Comparison of ENCODE assay signal across 1 cellular context in the genomic region with DNA sequence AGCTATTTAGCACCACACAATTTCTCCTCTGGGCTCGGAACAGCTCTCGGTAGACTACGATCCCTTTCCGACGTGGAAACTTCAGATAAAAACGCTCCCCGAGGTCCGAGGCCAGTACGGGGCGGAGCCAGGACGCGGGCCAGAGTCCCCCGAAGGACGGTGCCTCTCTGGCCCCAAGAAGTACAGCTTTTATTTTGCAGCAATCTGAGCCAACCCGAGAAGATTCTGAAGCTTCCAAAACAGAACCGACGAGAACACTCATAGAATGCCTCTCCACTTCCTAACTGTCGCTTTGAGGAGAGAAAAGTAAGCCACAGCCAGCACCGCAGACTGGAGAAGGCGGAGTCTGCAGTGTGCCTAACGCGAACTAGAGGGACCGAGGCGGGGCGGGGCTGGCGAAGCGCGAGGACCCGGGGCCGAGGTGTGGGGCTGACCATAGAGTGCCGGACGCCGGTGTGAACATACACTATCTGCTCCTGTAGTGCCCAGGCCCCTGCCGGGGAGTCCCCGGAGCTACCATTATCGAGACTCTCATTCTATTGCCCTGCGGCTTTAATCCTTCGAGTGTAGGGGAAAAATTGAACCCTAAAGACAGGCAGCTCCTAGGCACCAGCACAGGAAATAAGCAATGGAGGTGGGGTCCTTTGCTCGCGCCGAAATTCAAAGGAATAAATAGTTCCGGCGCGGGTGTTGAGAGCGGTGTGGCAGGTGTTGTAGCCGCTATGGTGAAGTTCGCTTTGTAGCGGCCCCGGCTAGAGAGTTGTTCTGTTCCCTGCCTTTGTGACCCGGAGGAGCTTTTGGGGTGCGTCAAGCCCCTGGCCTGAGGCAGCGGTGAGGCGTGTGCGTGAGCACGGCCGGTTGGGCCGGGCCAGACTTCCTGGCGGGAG.
TF ChIP-seq lines count a peak whose summit lies in the region.

SMC2 (plus strand) TSS at position 663 of the 887 bp plus-strand sequence. CDS start 1,076 bp downstream, outside the sequence.

TF ChIP-seq in K562, 482 proteins besides CTCF, POLR2A, EP300 and RAD21 (continued from another document and continues in another):
- TF ChIP-seq, protein P1, sequence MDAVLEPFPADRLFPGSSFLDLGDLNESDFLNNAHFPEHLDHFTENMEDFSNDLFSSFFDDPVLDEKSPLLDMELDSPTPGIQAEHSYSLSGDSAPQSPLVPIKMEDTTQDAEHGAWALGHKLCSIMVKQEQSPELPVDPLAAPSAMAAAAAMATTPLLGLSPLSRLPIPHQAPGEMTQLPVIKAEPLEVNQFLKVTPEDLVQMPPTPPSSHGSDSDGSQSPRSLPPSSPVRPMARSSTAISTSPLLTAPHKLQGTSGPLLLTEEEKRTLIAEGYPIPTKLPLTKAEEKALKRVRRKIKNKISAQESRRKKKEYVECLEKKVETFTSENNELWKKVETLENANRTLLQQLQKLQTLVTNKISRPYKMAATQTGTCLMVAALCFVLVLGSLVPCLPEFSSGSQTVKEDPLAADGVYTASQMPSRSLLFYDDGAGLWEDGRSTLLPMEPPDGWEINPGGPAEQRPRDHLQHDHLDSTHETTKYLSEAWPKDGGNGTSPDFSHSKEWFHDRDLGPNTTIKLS (IDR thresholded peaks at IDR 0.05; ENCODE audit: borderline replicate concordance, low read depth) = peak; percentile 71
- TF ChIP-seq NR2F6 (CRISPR knock-in tag; IDR thresholded peaks at IDR 0.05) = no peak
- no peak for TF ChIP-seq CBX1 (IDR thresholded peaks at IDR 0.05; ENCODE audit: low read depth)
- TF ChIP-seq BRF1 (IDR thresholded peaks at IDR 0.05; ENCODE audit: borderline replicate concordance, extremely low read depth, insufficient read length) = no peak
- no peak for TF ChIP-seq GTF3C2 (IDR thresholded peaks at IDR 0.05; ENCODE audit: borderline replicate concordance, extremely low read depth, insufficient read length)
- TF ChIP-seq PML (IDR thresholded peaks at IDR 0.05; ENCODE audit: low read length) = peak; percentile 83; the same call in 1 of the 2 replicates
- no peak for TF ChIP-seq RBM17 (IDR thresholded peaks at IDR 0.05; ENCODE audit: borderline replicate concordance, low read depth, low read length)
- TF ChIP-seq PHF20 (IDR thresholded peaks at IDR 0.05; ENCODE audit: partially characterized antibody) = peak; percentile 86
- TF ChIP-seq OTX1 (CRISPR knock-in tag; IDR thresholded peaks at IDR 0.05) = no peak
- TF ChIP-seq GABPB1 (CRISPR knock-in tag; IDR thresholded peaks at IDR 0.05) = peak; percentile 46; the same call in 1 of the 2 replicates
- no peak for TF ChIP-seq SIX5 (IDR thresholded peaks at IDR 0.05; ENCODE audit: borderline replicate concordance in 1 of 2, insufficient read depth in 1 of 2, low read depth in 1 of 2, low read length in 2 of 2)
- TF ChIP-seq POLR2AphosphoS2 (IDR thresholded peaks at IDR 0.05; ENCODE audit: low read length) = peak; percentile 89; the same call in 1 of the 2 replicates
- no peak for TF ChIP-seq CEBPB (tag; IDR thresholded peaks at IDR 0.05)
- peak; percentile 48; the same call in 1 of the 2 replicates for TF ChIP-seq NFIC (IDR thresholded peaks at IDR 0.05)
- TF ChIP-seq HLTF (IDR thresholded peaks at IDR 0.05) = 0 out of 2 replicates have a peak, but pooled peaks have one; percentile 21
- TF ChIP-seq NUFIP1 (IDR thresholded peaks at IDR 0.05; ENCODE audit: partially characterized antibody) = no peak
- TF ChIP-seq, protein P2, sequence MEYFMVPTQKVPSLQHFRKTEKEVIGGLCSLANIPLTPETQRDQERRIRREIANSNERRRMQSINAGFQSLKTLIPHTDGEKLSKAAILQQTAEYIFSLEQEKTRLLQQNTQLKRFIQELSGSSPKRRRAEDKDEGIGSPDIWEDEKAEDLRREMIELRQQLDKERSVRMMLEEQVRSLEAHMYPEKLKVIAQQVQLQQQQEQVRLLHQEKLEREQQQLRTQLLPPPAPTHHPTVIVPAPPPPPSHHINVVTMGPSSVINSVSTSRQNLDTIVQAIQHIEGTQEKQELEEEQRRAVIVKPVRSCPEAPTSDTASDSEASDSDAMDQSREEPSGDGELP (CRISPR knock-in tag; IDR thresholded peaks at IDR 0.05; ENCODE audit: borderline replicate concordance) = no peak
- TF ChIP-seq, protein P3, sequence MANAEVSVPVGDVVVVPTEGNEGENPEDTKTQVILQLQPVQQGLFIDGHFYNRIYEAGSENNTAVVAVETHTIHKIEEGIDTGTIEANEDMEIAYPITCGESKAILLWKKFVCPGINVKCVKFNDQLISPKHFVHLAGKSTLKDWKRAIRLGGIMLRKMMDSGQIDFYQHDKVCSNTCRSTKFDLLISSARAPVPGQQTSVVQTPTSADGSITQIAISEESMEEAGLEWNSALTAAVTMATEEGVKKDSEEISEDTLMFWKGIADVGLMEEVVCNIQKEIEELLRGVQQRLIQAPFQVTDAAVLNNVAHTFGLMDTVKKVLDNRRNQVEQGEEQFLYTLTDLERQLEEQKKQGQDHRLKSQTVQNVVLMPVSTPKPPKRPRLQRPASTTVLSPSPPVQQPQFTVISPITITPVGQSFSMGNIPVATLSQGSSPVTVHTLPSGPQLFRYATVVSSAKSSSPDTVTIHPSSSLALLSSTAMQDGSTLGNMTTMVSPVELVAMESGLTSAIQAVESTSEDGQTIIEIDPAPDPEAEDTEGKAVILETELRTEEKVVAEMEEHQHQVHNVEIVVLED (CRISPR knock-in tag; IDR thresholded peaks at IDR 0.05) = peak; percentile 54
- peak; percentile 65; the same call in 1 of the 2 replicates for TF ChIP-seq DIDO1 (tag; IDR thresholded peaks at IDR 0.05; ENCODE audit: low read depth)
- peak; percentile 23 for TF ChIP-seq HNRNPLL (IDR thresholded peaks at IDR 0.05; ENCODE audit: low read depth, low read length, poor library complexity, severe bottlenecking)
- no peak for TF ChIP-seq FOXJ3 (CRISPR knock-in tag; IDR thresholded peaks at IDR 0.05)
- TF ChIP-seq HCFC1 (IDR thresholded peaks at IDR 0.05; ENCODE audit: low read depth, low read length) = peak; percentile 40
- no peak for TF ChIP-seq MECOM (CRISPR knock-in tag; IDR thresholded peaks at IDR 0.05)
- TF ChIP-seq ZKSCAN8 (CRISPR knock-in tag; IDR thresholded peaks at IDR 0.05) = no peak
- TF ChIP-seq ZNF197 (CRISPR knock-in tag; IDR thresholded peaks at IDR 0.05; ENCODE audit: low read depth) = peak; percentile 87; the same call in 1 of the 2 replicates
- TF ChIP-seq ZBTB9 (CRISPR knock-in tag; IDR thresholded peaks at IDR 0.05) = 0 out of 2 replicates have a peak, but pooled peaks have one; percentile 51
- peak; percentile 83 for TF ChIP-seq GABPA (tag; conservative IDR thresholded peaks at IDR 0.05; ENCODE audit: low read depth)
- no peak; the same call in 1 of the 2 replicates for TF ChIP-seq ZNF24 (IDR thresholded peaks at IDR 0.05)
- TF ChIP-seq MGA (IDR thresholded peaks at IDR 0.05) = peak; percentile 80
- no peak for TF ChIP-seq NR4A1 (CRISPR knock-in tag; IDR thresholded peaks at IDR 0.05)
- TF ChIP-seq NR4A1 (tag; IDR thresholded peaks at IDR 0.05) = 0 out of 2 replicates have a peak, but pooled peaks have one; percentile 30
- no peak for TF ChIP-seq MCM5 (IDR thresholded peaks at IDR 0.05; ENCODE audit: low read depth)
- peak; percentile 94 for TF ChIP-seq E2F4 (CRISPR knock-in tag; IDR thresholded peaks at IDR 0.05; ENCODE audit: low read depth)
- peak; percentile 44 to 48; a peak in 2 of 4 replicates for TF ChIP-seq NRF1 (conservative IDR thresholded peaks at IDR 0.05 in 1 of 2, IDR thresholded peaks at IDR 0.05 in 1 of 2)
